ENCODE assay signal across 18 cellular contexts in the genomic region with DNA sequence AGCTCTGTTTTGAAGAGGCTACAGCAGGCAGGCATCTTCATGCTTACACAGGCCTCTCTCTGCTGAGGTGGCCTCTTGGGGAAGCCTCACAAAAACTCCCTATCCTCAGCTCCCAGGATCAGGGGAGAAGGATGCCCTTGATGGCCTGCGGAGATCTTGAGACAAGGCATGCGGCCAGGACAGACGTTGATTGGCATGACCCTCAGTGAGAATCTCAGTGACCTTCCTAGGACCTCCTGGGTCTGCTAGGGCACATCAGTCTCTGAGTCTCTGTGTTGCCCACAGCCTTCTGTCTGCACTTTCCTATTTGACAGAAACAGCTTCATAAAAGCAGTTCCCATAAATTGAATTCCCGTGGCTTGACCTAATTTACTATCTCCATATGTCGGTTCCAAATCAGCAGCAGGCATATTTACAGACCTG.
"Had no signal": no experiment of that assay in that cellular context is flagged by ENCODE, and none has a peak within 500 bp of the region (broad histone marks: within the 10 kb centered on the region; RNA-seq: fewer than 3 reads in every experiment).

No MANE protein-coding gene starts in this region.

- ATAC-seq: activated T-helper 17 cell treated with anti-CD3 and anti-CD28 coated beads, Interleukin-2, amount 50 U/mL, for 72 hours; gastroesophageal sphincter; left cardiac atrium; mucosa of descending colon; naive thymus-derived CD8-positive, alpha-beta T cell; psoas muscle had no signal

- H3K36me3 ChIP-seq: cardiac muscle cell, gastroesophageal sphincter, thoracic aorta had no signal

- H3K4me1 Mint-ChIP-seq: activated CD4-positive, alpha-beta T cell treated with anti-CD3 and anti-CD28 coated beads, Interleukin-2, amount 10 ng/mL, durations not matched to agents 24 days and 14 days; activated naive CD4-positive, alpha-beta T cell treated with anti-CD3 and anti-CD28 coated beads, Interleukin-2, amount 10 ng/mL, durations not matched to agents 7 days and 5 days; activated T-helper 17 cell treated with anti-CD3 and anti-CD28 coated beads, Interleukin-2, amount 50 U/mL, for 72 hours; naive thymus-derived CD8-positive, alpha-beta T cell had no signal

- H3K36me3 Mint-ChIP-seq: activated naive CD4-positive, alpha-beta T cell treated with anti-CD3 and anti-CD28 coated beads, Interleukin-2, amount 10 ng/mL, durations not matched to agents 7 days and 5 days; naive thymus-derived CD8-positive, alpha-beta T cell had no signal

- H3K4me3 ChIP-seq: cardiac muscle cell, coronary artery, gastroesophageal sphincter, hepatocyte, mucosa of descending colon, psoas muscle, thoracic aorta had no signal

- H3K27ac ChIP-seq: cardiac muscle cell, coronary artery, gastroesophageal sphincter, hepatocyte, psoas muscle, thoracic aorta had no signal

- H3K4me1 ChIP-seq: gastroesophageal sphincter, psoas muscle had no signal

- H3K27me3 Mint-ChIP-seq: activated CD4-positive, alpha-beta T cell treated with anti-CD3 and anti-CD28 coated beads, Interleukin-2, amount 10 ng/mL, durations not matched to agents 24 days and 14 days; activated naive CD4-positive, alpha-beta T cell treated with anti-CD3 and anti-CD28 coated beads, Interleukin-2, amount 10 ng/mL, durations not matched to agents 7 days and 5 days; activated T-helper 17 cell treated with anti-CD3 and anti-CD28 coated beads, Interleukin-2, amount 50 U/mL, for 72 hours; naive thymus-derived CD8-positive, alpha-beta T cell; stimulated activated naive CD8-positive, alpha-beta T cell treated with anti-CD3 and anti-CD28 coated beads, Interleukin-15, Interleukin-2, amounts not matched to agents 100 ng/mL and 50 ng/mL, for 24 hours had no signal

- H3K9me3 Mint-ChIP-seq: activated CD4-positive, alpha-beta T cell treated with anti-CD3 and anti-CD28 coated beads, Interleukin-2, amount 10 ng/mL, durations not matched to agents 24 days and 14 days; activated naive CD4-positive, alpha-beta T cell treated with anti-CD3 and anti-CD28 coated beads, Interleukin-2, amount 10 ng/mL, durations not matched to agents 7 days and 5 days; naive thymus-derived CD8-positive, alpha-beta T cell; stimulated activated naive CD8-positive, alpha-beta T cell treated with anti-CD3 and anti-CD28 coated beads, Interleukin-15, Interleukin-2, amounts not matched to agents 100 ng/mL and 50 ng/mL, for 24 hours; T-helper 1 cell treated with Interleukin-12 subunit alpha and Interleukin-12 subunit beta and Interleukin-4 antibody, amounts not matched to agents 30 μg/mL and 1 μg/mL, for 36 hours had no signal

- H3K27me3 ChIP-seq: cardiac muscle cell, gastroesophageal sphincter, hepatocyte had no signal

- H3K9me3 ChIP-seq: gastroesophageal sphincter, mucosa of descending colon, psoas muscle, thoracic aorta had no signal

- H3K27ac Mint-ChIP-seq: activated CD4-positive, alpha-beta T cell treated with anti-CD3 and anti-CD28 coated beads, Interleukin-2, amount 10 ng/mL, durations not matched to agents 24 days and 14 days; activated naive CD4-positive, alpha-beta T cell treated with anti-CD3 and anti-CD28 coated beads, Interleukin-2, amount 10 ng/mL, durations not matched to agents 7 days and 5 days; activated T-helper 17 cell treated with anti-CD3 and anti-CD28 coated beads, Interleukin-2, amount 50 U/mL, for 72 hours; naive thymus-derived CD8-positive, alpha-beta T cell; stimulated activated naive CD8-positive, alpha-beta T cell treated with anti-CD3 and anti-CD28 coated beads, Interleukin-15, Interleukin-2, amounts not matched to agents 100 ng/mL and 50 ng/mL, for 24 hours; T-helper 1 cell treated with Interleukin-12 subunit alpha and Interleukin-12 subunit beta and Interleukin-4 antibody, amounts not matched to agents 30 μg/mL and 1 μg/mL, for 36 hours had no signal

- DNase-seq: activated CD4-positive, alpha-beta T cell treated with anti-CD3 and anti-CD28 coated beads, Interleukin-2, amount 10 ng/mL, durations not matched to agents 24 days and 14 days; activated naive CD4-positive, alpha-beta T cell treated with anti-CD3 and anti-CD28 coated beads, Interleukin-2, amount 10 ng/mL, durations not matched to agents 7 days and 5 days; activated T-cell treated with anti-CD3 and anti-CD28 coated beads for 4 hours; effector memory CD4-positive, alpha-beta T cell; left cardiac atrium; mucosa of descending colon; naive thymus-derived CD8-positive, alpha-beta T cell; occipital lobe; psoas muscle; stimulated activated CD4-positive, alpha-beta T cell treated with anti-CD3 and anti-CD28 coated beads, Interleukin-4, amount 100 ng/mL, for 1 hour had no signal

- H3K4me3 Mint-ChIP-seq: activated CD4-positive, alpha-beta T cell treated with anti-CD3 and anti-CD28 coated beads, Interleukin-2, amount 10 ng/mL, durations not matched to agents 24 days and 14 days; activated naive CD4-positive, alpha-beta T cell treated with anti-CD3 and anti-CD28 coated beads, Interleukin-2, amount 10 ng/mL, durations not matched to agents 7 days and 5 days; activated T-helper 17 cell treated with anti-CD3 and anti-CD28 coated beads, Interleukin-2, amount 50 U/mL, for 72 hours; naive thymus-derived CD8-positive, alpha-beta T cell; stimulated activated naive CD8-positive, alpha-beta T cell treated with anti-CD3 and anti-CD28 coated beads, Interleukin-15, Interleukin-2, amounts not matched to agents 100 ng/mL and 50 ng/mL, for 24 hours; T-helper 1 cell treated with Interleukin-12 subunit alpha and Interleukin-12 subunit beta and Interleukin-4 antibody, amounts not matched to agents 30 μg/mL and 1 μg/mL, for 36 hours had no signal
